ENCODE assay signal across 15 cellular contexts in genomic region chr5:147390654-147391053, GRCh38.
A peak's percentile ranks its signal among the peaks of the same experiment; 100 is the strongest.
DNase-seq lines count a peak whose midpoint lies in the region; ATAC-seq and TF ChIP-seq lines count a peak whose summit lies in the region.
"Had no signal": no experiment of that assay in that cellular context is flagged by ENCODE, and none has a peak within 500 bp of the region (broad histone marks: within the 10 kb centered on the region; RNA-seq: fewer than 3 reads in every experiment).

No MANE protein-coding gene starts in this region.

- DNase-seq in Calu3 (no peak), ascending aorta (ENCODE audit: low spot score in 2 of 2) (no peak), esophagus muscularis mucosa (ENCODE audit: extremely low spot score) (no peak), hepatocyte (ENCODE audit: low spot score) (no peak)
- no peak for DNase-seq in activated CD4-positive, alpha-beta T cell treated with anti-CD3 and anti-CD28 coated beads for 1 hour
- DNase-seq: CD8-positive, alpha-beta memory T cell; DMS 273 treated with DMSO at 0.1 percent for 48 hours; HCEC 1CT; HFFc6; KG1 had no signal

- no peak for TF ChIP-seq POLR2A in esophagus muscularis mucosa (IDR thresholded peaks at IDR 0.05; ENCODE audit: low read depth)

- no peak overlapping the region for H3K27ac Mint-ChIP-seq in Calu3 (ENCODE audit: unreplicated experiment)
- H3K27ac Mint-ChIP-seq: CD14-positive monocyte; CD8-positive, alpha-beta memory T cell; HFFc6 had no signal

- H3K27me3 Mint-ChIP-seq in Calu3 (ENCODE audit: unreplicated experiment): no peaks in the 10 kb centered on the region

- H3K27ac ChIP-seq in ascending aorta (peak overlapping the region; percentile 38 to 59), esophagus muscularis mucosa (replicated peaks in 1 of 4) (peak overlapping the region; percentile 42 to 69 (median 59)), hepatocyte (no peak overlapping the region)
- H3K27ac ChIP-seq: A549, HL-60 had no signal

- H3K9me2 ChIP-seq in hepatocyte (replicated peaks; ENCODE audit: insufficient read depth): no peaks in the 10 kb centered on the region

- no peak for TF ChIP-seq CTCF in Calu3 (IDR thresholded peaks at IDR 0.05; ENCODE audit: unreplicated experiment)
- TF ChIP-seq CTCF in ascending aorta (IDR thresholded peaks at IDR 0.05): no peak
- TF ChIP-seq CTCF in esophagus muscularis mucosa (IDR thresholded peaks at IDR 0.05): no peak
- TF ChIP-seq CTCF in hepatocyte (IDR thresholded peaks at IDR 0.05; ENCODE audit: poor library complexity): no peak

- H4K20me1 ChIP-seq in hepatocyte (ENCODE audit: insufficient read depth, poor library complexity, severe bottlenecking): no peaks in the 10 kb centered on the region

- no peaks in the 10 kb centered on the region for H3K27me3 ChIP-seq in ascending aorta
- no peaks in the 10 kb centered on the region for H3K27me3 ChIP-seq in esophagus muscularis mucosa
- H3K27me3 ChIP-seq in hepatocyte: no peaks in the 10 kb centered on the region

- CTCF ChIA-PET in Calu3 (lab: Charles Lee): interaction anchor here (0.6 to 1.7 kb wide), 5 partner anchors 10 to 848 kb away, joined by 3 to 5 read pairs (median 3); partner anchors contain the start of gene STK32A

- no peak overlapping the region for H3K4me2 ChIP-seq in hepatocyte
- H3K4me2 ChIP-seq: A549 had no signal

- H3K36me3 ChIP-seq in ascending aorta: peaks cover 29% of the 10 kb centered on the region in 2 donors
- H3K36me3 ChIP-seq in esophagus muscularis mucosa: peaks cover 13 to 49% (median 36%) of the 10 kb centered on the region in 4 donors
- H3K36me3 ChIP-seq in hepatocyte (replicated peaks; ENCODE audit: insufficient read depth, low read depth): no peaks in the 10 kb centered on the region

- 53% methylated on average over 3 of the region's 3 CpGs for WGBS in esophagus muscularis mucosa
- WGBS in hepatocyte (ENCODE audit: low lambda C conversion rate, missing lambda C conversion rate): 69% methylated on average over 3 of the region's 3 CpGs

- intact Hi-C loops in Calu3 (cut with micrococcal nuclease; ENCODE audit: unreplicated experiment) (loop anchor here (5.0 kb wide), 1 partner anchor 167 kb away; no protein-coding TSS in a partner anchor), ascending aorta (cut with DNase I) (loop anchor here (5.0 kb wide), 1 partner anchor 172 kb away; no protein-coding TSS in a partner anchor), esophagus muscularis mucosa (cut with DNase I) (loop anchor here (5.0 kb wide), 1 partner anchor 172 kb away; no protein-coding TSS in a partner anchor)

- H3K4me3 Mint-ChIP-seq in Calu3 (ENCODE audit: low read depth, unreplicated experiment): no peak overlapping the region
- H3K4me3 Mint-ChIP-seq: CD14-positive monocyte; CD8-positive, alpha-beta memory T cell; HFFc6 had no signal

- peaks cover 10% of the 10 kb centered on the region for H3K36me3 Mint-ChIP-seq in Calu3 (ENCODE audit: insufficient read depth, unreplicated experiment)
- H3K36me3 Mint-ChIP-seq: CD14-positive monocyte; CD8-positive, alpha-beta memory T cell had no signal

- H3K9me3 Mint-ChIP-seq in Calu3 (ENCODE audit: low read depth, unreplicated experiment): no peaks in the 10 kb centered on the region
- H3K9me3 Mint-ChIP-seq: CD14-positive monocyte; CD8-positive, alpha-beta memory T cell; HFFc6 had no signal

- TF ChIP-seq EP300 in esophagus muscularis mucosa (IDR thresholded peaks at IDR 0.05): no peak

- BruUV-seq in Calu3 (replicated peaks; lab: Mats Ljungman, UMichigan): TSS peak; percentile 12

- no peak overlapping the region for H3K4me3 ChIP-seq in ascending aorta
- H3K4me3 ChIP-seq in esophagus muscularis mucosa: no peak overlapping the region
- no peak overlapping the region for H3K4me3 ChIP-seq in hepatocyte
- H3K4me3 ChIP-seq: A549 had no signal

- no peaks in the 10 kb centered on the region for H3K79me2 ChIP-seq in hepatocyte

- H3K9me3 ChIP-seq in ascending aorta: no peaks in the 10 kb centered on the region
- no peaks in the 10 kb centered on the region for H3K9me3 ChIP-seq in esophagus muscularis mucosa
- H3K9me3 ChIP-seq in hepatocyte (ENCODE audit: low read depth): no peaks in the 10 kb centered on the region
- H3K9me3 ChIP-seq: A549 had no signal

- no peak overlapping the region for H2AFZ ChIP-seq in hepatocyte

- no peaks in the 10 kb centered on the region for H3K4me1 ChIP-seq in ascending aorta
- H3K4me1 ChIP-seq in esophagus muscularis mucosa: peaks cover 0 to 62% (median 31%) of the 10 kb centered on the region in 4 donors
- H3K4me1 ChIP-seq in hepatocyte (ENCODE audit: insufficient read depth): no peaks in the 10 kb centered on the region
- H3K4me1 ChIP-seq: A549 had no signal

- H3K4me1 Mint-ChIP-seq in Calu3 (ENCODE audit: low read depth, unreplicated experiment): no peaks in the 10 kb centered on the region
- H3K4me1 Mint-ChIP-seq: CD14-positive monocyte; CD8-positive, alpha-beta memory T cell had no signal

- no peak for ATAC-seq in GM18873 (IDR thresholded peaks at IDR 0.05; ENCODE audit: low FRiP score, unreplicated experiment)
- no peak for ATAC-seq in HG02852 (IDR thresholded peaks at IDR 0.05; ENCODE audit: unreplicated experiment)
- ATAC-seq: A549 had no signal
